Comparison of ENCODE assay signal across 8 cellular contexts in the genomic region with DNA sequence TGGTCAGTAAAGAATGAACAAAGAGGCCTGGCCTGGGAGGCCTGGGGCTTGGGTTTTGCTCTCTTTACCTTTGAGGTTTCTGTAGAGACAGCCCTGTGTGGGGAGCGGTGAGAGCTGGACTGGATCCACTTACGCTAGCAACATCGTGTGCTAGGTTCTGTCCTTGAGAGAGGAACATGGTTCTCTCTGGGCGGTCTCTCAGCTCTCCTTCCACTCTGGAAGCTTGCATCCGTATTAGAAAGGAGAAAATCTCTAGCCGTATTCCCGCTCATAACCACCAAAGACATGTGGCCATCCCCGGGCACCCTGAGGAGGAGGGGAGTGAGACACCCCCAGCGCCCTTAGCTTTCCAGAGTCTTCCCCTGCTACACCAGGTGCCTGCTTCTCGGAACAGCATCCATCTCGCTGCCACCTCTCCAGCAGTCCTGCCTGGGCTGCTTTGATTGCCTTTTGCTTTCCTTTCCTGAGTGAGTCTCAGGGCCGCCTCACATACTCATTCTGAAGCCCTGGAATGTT. TPM values are rescaled to one million over a fixed set of nuclear protein-coding genes. Genes with fewer than 3 reads are reported as not detected.
DNase-seq lines count a peak whose midpoint lies in the region; ATAC-seq and TF ChIP-seq lines count a peak whose summit lies in the region.

No MANE protein-coding gene starts in this region.

- H3K4me3 ChIP-seq in right lobe of liver (peak overlapping the region; percentile 79 to 95 (median 93)), tibial nerve (peak overlapping the region; percentile 99)

- ATAC-seq in right lobe of liver, result peak; percentile 2 to 19 (median 6)
- no peak for ATAC-seq in GM18502 (IDR thresholded peaks at IDR 0.05; ENCODE audit: poor library complexity, unreplicated experiment)
- no peak for ATAC-seq in GM18867 (IDR thresholded peaks at IDR 0.05; ENCODE audit: unreplicated experiment)

- POLR2A ChIA-PET in activated CD4-positive, alpha-beta T cell treated with anti-CD3 and anti-CD28 coated beads, Interleukin-2, amount 10 ng/mL, durations not matched to agents 7 days and 5 days (lab: Charles Lee), result no interaction called here

- H3K36me3 ChIP-seq in right lobe of liver (no peaks in the 10 kb centered on the region), tibial nerve (peaks cover 0 to 13% (median 0%) of the 10 kb centered on the region in 3 donors)

- H3K9me3 ChIP-seq in right lobe of liver, result no peaks in the 10 kb centered on the region
- H3K9me3 ChIP-seq in tibial nerve, result no peaks in the 10 kb centered on the region

- TF ChIP-seq EP300 in tibial nerve (IDR thresholded peaks at IDR 0.05), result no peak

- intact Hi-C loops in right lobe of liver (cut with DNase I), result no loop called here

- H3K4me1 Mint-ChIP-seq in activated CD4-positive, alpha-beta T cell treated with anti-CD3 and anti-CD28 coated beads, Interleukin-2, amount 10 ng/mL, durations not matched to agents 7 days and 5 days, result peaks cover 46% of the 10 kb centered on the region

- H3K9me3 Mint-ChIP-seq in activated CD4-positive, alpha-beta T cell treated with anti-CD3 and anti-CD28 coated beads, Interleukin-2, amount 10 ng/mL, durations not matched to agents 7 days and 5 days, result no peaks in the 10 kb centered on the region

- peaks cover 8% of the 10 kb centered on the region for H3K36me3 Mint-ChIP-seq in activated CD4-positive, alpha-beta T cell treated with anti-CD3 and anti-CD28 coated beads, Interleukin-2, amount 10 ng/mL, durations not matched to agents 7 days and 5 days (ENCODE audit: low read depth)

- H3K4me1 ChIP-seq in right lobe of liver (peaks cover 0 to 32% (median 16%) of the 10 kb centered on the region in 4 donors), tibial nerve (peaks cover 0 to 53% (median 30%) of the 10 kb centered on the region in 4 donors)

- peak overlapping the region in 2 of 3 donors; percentile 75 to 78 for H3K27ac ChIP-seq in right lobe of liver
- H3K27ac ChIP-seq in tibial nerve, result peak overlapping the region in 3 of 4 donors; percentile 93 to 94 (median 93)

- H3K4me3 Mint-ChIP-seq in activated CD4-positive, alpha-beta T cell treated with anti-CD3 and anti-CD28 coated beads, Interleukin-2, amount 10 ng/mL, durations not matched to agents 7 days and 5 days, result peak overlapping the region; percentile 90

- H3K27me3 Mint-ChIP-seq in activated CD4-positive, alpha-beta T cell treated with anti-CD3 and anti-CD28 coated beads, Interleukin-2, amount 10 ng/mL, durations not matched to agents 7 days and 5 days, result peaks cover 6% of the 10 kb centered on the region

- H3K27ac Mint-ChIP-seq in activated CD4-positive, alpha-beta T cell treated with anti-CD3 and anti-CD28 coated beads, Interleukin-2, amount 10 ng/mL, durations not matched to agents 7 days and 5 days, result peak overlapping the region; percentile 86

- TF ChIP-seq POLR2A in right lobe of liver (IDR thresholded peaks at IDR 0.05) (no peak), tibial nerve (IDR thresholded peaks at IDR 0.05) (no peak)

- DNase-seq in activated CD4-positive, alpha-beta T cell treated with anti-CD3 and anti-CD28 coated beads, Interleukin-2, amount 10 ng/mL, durations not matched to agents 7 days and 5 days, result no peak
- no peak for DNase-seq in activated CD4-positive, alpha-beta T cell treated with anti-CD3 and anti-CD28 coated beads, Interleukin-2, amount 50 U/mL, for 4 hours
- DNase-seq in astrocyte of the hippocampus (ENCODE audit: low read depth, low spot score) (peak; percentile 31), right lobe of liver (peak in 1 of 3 donors; percentile 55), tibial nerve (ENCODE audit: low spot score in 2 of 2) (no peak), HuH-7 (ENCODE audit: low spot score) (no peak)

- CTCF ChIA-PET in activated CD4-positive, alpha-beta T cell treated with anti-CD3 and anti-CD28 coated beads, Interleukin-2, amount 10 ng/mL, durations not matched to agents 7 days and 5 days (lab: Charles Lee), result interaction anchor here (0.6 to 9.0 kb wide), 4 partner anchors 9 to 218 kb away, joined by 3 to 128 read pairs (median 16); a partner anchor contains a TSS

- 41% methylated on average over 3 of the region's 12 CpGs for WGBS in right lobe of liver (ENCODE audit: insufficient coverage, low coverage, low lambda C conversion rate, missing lambda C conversion rate)
- 29 to 31% methylated on average over 12 of the region's 12 CpGs for WGBS in tibial nerve, 2 donors

- no peak for TF ChIP-seq CTCF in right lobe of liver (IDR thresholded peaks at IDR 0.05)
- TF ChIP-seq CTCF in tibial nerve (IDR thresholded peaks at IDR 0.05), result no peak

- no peaks in the 10 kb centered on the region for H3K27me3 ChIP-seq in right lobe of liver
- no peaks in the 10 kb centered on the region for H3K27me3 ChIP-seq in tibial nerve

RNA-seq across cellular contexts. Expression of a gene that starts 1.3 kb away (rescaled TPM):
- total RNA-seq in activated CD4-positive, alpha-beta T cell treated with anti-CD3 and anti-CD28 coated beads, Interleukin-2, amount 10 ng/mL, durations not matched to agents 7 days and 5 days, result 10 to 100 TPM; 25.5 to 26.1 TPM
- total RNA-seq in right lobe of liver, result 10 to 100 TPM; 12.1 to 16.3 (median 14.0) TPM
- 10 to 100 TPM; 13.3 to 27.3 (median 16.5) TPM for total RNA-seq in tibial nerve

RNA-seq across cellular contexts. Expression of a gene that starts 23.4 kb away (rescaled TPM):
- 10 to 100 TPM; 34.8 to 35.4 TPM for total RNA-seq in activated CD4-positive, alpha-beta T cell treated with anti-CD3 and anti-CD28 coated beads, Interleukin-2, amount 10 ng/mL, durations not matched to agents 7 days and 5 days
- total RNA-seq in right lobe of liver (10 to 100 TPM; 30.0 to 49.2 (median 45.3) TPM), tibial nerve (10 to 100 TPM; 11.1 to 13.6 (median 13.3) TPM)

Comparison
In these comparisons a context has a peak if more than half of its experiments do, and no peak if none do; other contexts are left out.
1. ATAC-seq: peak in right lobe of liver (4 of 4); none in GM18502 (single experiment) and GM18867 (single experiment).